ENCODE assay signal across 1 cellular context in the genomic region with DNA sequence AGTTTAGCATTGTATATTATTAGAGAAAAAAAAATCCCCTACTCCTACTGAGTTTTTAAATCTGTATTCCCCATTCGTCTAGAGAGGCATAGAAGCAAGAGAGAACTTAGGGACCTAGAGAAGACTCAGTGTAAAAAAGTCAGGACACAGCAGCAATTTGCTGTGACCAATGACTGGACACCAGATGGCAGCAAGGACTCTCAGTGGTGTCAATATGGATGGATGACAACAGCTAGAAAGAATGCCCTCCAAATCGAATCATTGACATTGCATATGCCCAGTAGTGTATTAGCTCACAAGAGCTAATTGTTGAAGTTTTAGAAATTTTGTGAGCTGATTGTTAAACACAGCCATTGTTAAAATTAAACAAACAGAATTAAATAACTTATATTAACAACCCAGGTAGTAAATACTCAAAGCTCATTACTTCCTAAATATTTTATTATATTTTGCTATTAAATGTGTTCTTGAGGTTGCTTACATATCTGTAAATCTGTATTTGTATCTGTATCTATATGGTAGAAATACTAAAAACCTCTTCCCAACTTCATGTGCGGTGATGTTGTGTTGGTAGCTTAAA.
TF ChIP-seq lines count a peak whose summit lies in the region.

No MANE protein-coding gene starts in this region.

TF ChIP-seq in SK-N-SH treated with all-trans-retinoic acid at 6 μM for 48 hours, 23 proteins besides CTCF, POLR2A, EP300 and RAD21 (continued from another document):
- no peak for TF ChIP-seq TCF4 (CRISPR knock-in tag; IDR thresholded peaks at IDR 0.05; ENCODE audit: borderline replicate concordance)
- TF ChIP-seq, protein P1, sequence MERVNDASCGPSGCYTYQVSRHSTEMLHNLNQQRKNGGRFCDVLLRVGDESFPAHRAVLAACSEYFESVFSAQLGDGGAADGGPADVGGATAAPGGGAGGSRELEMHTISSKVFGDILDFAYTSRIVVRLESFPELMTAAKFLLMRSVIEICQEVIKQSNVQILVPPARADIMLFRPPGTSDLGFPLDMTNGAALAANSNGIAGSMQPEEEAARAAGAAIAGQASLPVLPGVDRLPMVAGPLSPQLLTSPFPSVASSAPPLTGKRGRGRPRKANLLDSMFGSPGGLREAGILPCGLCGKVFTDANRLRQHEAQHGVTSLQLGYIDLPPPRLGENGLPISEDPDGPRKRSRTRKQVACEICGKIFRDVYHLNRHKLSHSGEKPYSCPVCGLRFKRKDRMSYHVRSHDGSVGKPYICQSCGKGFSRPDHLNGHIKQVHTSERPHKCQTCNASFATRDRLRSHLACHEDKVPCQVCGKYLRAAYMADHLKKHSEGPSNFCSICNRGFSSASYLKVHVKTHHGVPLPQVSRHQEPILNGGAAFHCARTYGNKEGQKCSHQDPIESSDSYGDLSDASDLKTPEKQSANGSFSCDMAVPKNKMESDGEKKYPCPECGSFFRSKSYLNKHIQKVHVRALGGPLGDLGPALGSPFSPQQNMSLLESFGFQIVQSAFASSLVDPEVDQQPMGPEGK (CRISPR knock-in tag; IDR thresholded peaks at IDR 0.05; ENCODE audit: borderline replicate concordance) = no peak
- TF ChIP-seq ZNF8 (CRISPR knock-in tag; IDR thresholded peaks at IDR 0.05) = no peak
- TF ChIP-seq BACH2 (CRISPR knock-in tag; IDR thresholded peaks at IDR 0.05; ENCODE audit: borderline replicate concordance) = no peak
- TF ChIP-seq ZFP30 (CRISPR knock-in tag; IDR thresholded peaks at IDR 0.05) = no peak
- TF ChIP-seq ZFP3 (CRISPR knock-in tag; IDR thresholded peaks at IDR 0.05) = no peak
- no peak for TF ChIP-seq ARNTL (CRISPR knock-in tag; IDR thresholded peaks at IDR 0.05; ENCODE audit: borderline replicate concordance, low read depth)
